19 cellular contexts compared by ENCODE assay signal in genomic region chr17:20171741-20172377, GRCh38.
DNase-seq lines count a peak whose midpoint lies in the region; ATAC-seq and TF ChIP-seq lines count a peak whose summit lies in the region.
"Had no signal": no experiment of that assay in that cellular context is flagged by ENCODE, and none has a peak within 500 bp of the region (broad histone marks: within the 10 kb centered on the region; RNA-seq: fewer than 3 reads in every experiment).

No MANE protein-coding gene starts in this region.

- DNase-seq in EH (ENCODE audit: low read depth) (peak; percentile 47), RPMI7951 (ENCODE audit: low read depth) (peak; percentile 47), endodermal cell (peak; percentile 74), nephron progenitor cell (no peak), NCI-H2171 (lab: John Stamatoyannopoulos, UW) (no peak), posterior cingulate gyrus (no peak), left ventricle myocardium superior (no peak), SKM-1 (lab: John Stamatoyannopoulos, UW; ENCODE audit: unreplicated experiment) (no peak)
- DNase-seq: activated CD4-positive, alpha-beta memory T cell treated with anti-CD3 and anti-CD28 coated beads for 36 hours; activated T-cell treated with anti-CD3 and anti-CD28 coated beads, Interleukin-2, amount 50 U/mL, for 48 hours; caudate nucleus; effector memory CD8-positive, alpha-beta T cell; foreskin melanocyte; NCI-H1436; NCI-H446 treated with DMSO at 0.1 percent for 48 hours; right cardiac atrium had no signal

- H3K9ac ChIP-seq in endodermal cell (ENCODE audit: extremely low read depth, low read length, poor library complexity, severe bottlenecking): no peak overlapping the region

- TF ChIP-seq CTCF in endodermal cell (conservative IDR thresholded peaks at IDR 0.05): no peak
- TF ChIP-seq CTCF in nephron progenitor cell (IDR thresholded peaks at IDR 0.05): no peak

- ATAC-seq in left ventricle myocardium superior: no peak
- ATAC-seq: effector memory CD8-positive, alpha-beta T cell; GM12878; right cardiac atrium had no signal

- peaks cover 9% of the 10 kb centered on the region for H3K4me1 ChIP-seq in endodermal cell (ENCODE audit: control insufficient read depth, insufficient read depth, low read length)

- H3K4me1 Mint-ChIP-seq in endodermal cell: peaks cover 22% of the 10 kb centered on the region
- H3K4me1 Mint-ChIP-seq in nephron progenitor cell: peaks cover 17% of the 10 kb centered on the region

- no peak overlapping the region for H3K4me3 Mint-ChIP-seq in endodermal cell
- no peak overlapping the region for H3K4me3 Mint-ChIP-seq in nephron progenitor cell
- H3K4me3 Mint-ChIP-seq: activated CD4-positive, alpha-beta memory T cell treated with anti-CD3 and anti-CD28 coated beads for 36 hours; activated naive CD8-positive, alpha-beta T cell; effector memory CD8-positive, alpha-beta T cell; memory B cell had no signal

- H3K36me3 Mint-ChIP-seq in endodermal cell (ENCODE audit: low read depth) (no peaks in the 10 kb centered on the region), nephron progenitor cell (ENCODE audit: low read depth) (no peaks in the 10 kb centered on the region)
- H3K36me3 Mint-ChIP-seq: activated CD4-positive, alpha-beta memory T cell treated with anti-CD3 and anti-CD28 coated beads for 36 hours; activated naive CD8-positive, alpha-beta T cell; memory B cell had no signal

- peak overlapping the region; percentile 16 for H3K27ac ChIP-seq in endodermal cell (ENCODE audit: low read depth, low read length)

- no peaks in the 10 kb centered on the region for H3K27me3 ChIP-seq in endodermal cell (ENCODE audit: control insufficient read depth, insufficient read depth, low read length, poor library complexity, severe bottlenecking)

- intact Hi-C loops in posterior cingulate gyrus (cut with DNase I): no loop called here
- intact Hi-C loops in left ventricle myocardium superior (cut with micrococcal nuclease): no loop called here

- peaks cover 5% of the 10 kb centered on the region for H3K9me3 Mint-ChIP-seq in endodermal cell
- H3K9me3 Mint-ChIP-seq in nephron progenitor cell: no peaks in the 10 kb centered on the region
- H3K9me3 Mint-ChIP-seq: activated CD4-positive, alpha-beta memory T cell treated with anti-CD3 and anti-CD28 coated beads for 36 hours; effector memory CD8-positive, alpha-beta T cell; memory B cell had no signal

- peaks cover 9% of the 10 kb centered on the region for H3K9me3 ChIP-seq in endodermal cell (ENCODE audit: control insufficient read depth, low read length)

- H3K27ac Mint-ChIP-seq in endodermal cell (peak overlapping the region; percentile 37), nephron progenitor cell (peak overlapping the region; percentile 46)
- H3K27ac Mint-ChIP-seq: activated CD4-positive, alpha-beta memory T cell treated with anti-CD3 and anti-CD28 coated beads for 36 hours; activated naive CD8-positive, alpha-beta T cell; memory B cell had no signal

- H3K36me3 ChIP-seq in endodermal cell (ENCODE audit: control insufficient read depth, insufficient read depth, low read length): no peaks in the 10 kb centered on the region

- H3K27me3 Mint-ChIP-seq in endodermal cell (ENCODE audit: insufficient read depth) (no peaks in the 10 kb centered on the region), nephron progenitor cell (ENCODE audit: low read depth, poor library complexity) (peaks cover 4% of the 10 kb centered on the region)
- H3K27me3 Mint-ChIP-seq: activated CD4-positive, alpha-beta memory T cell treated with anti-CD3 and anti-CD28 coated beads for 36 hours; activated naive CD8-positive, alpha-beta T cell; effector memory CD8-positive, alpha-beta T cell; memory B cell had no signal

- H3K4me3 ChIP-seq in endodermal cell (ENCODE audit: low read length): no peak overlapping the region
- H3K4me3 ChIP-seq: GM12878 had no signal

- 75 to 93% methylated on average over 1 to 2 of the region's 2 CpGs for WGBS in endodermal cell (ENCODE audit: insufficient coverage in 1 of 2, insufficient read length in 1 of 2), 2 experiments

Comparison
In these comparisons a context has a peak if more than half of its experiments do, and no peak if none do; other contexts are left out.
1. DNase-seq: peak in EH (single experiment), RPMI7951 (single experiment) and endodermal cell (single experiment); none in nephron progenitor cell (single experiment), NCI-H2171 (single experiment), posterior cingulate gyrus (0 of 10), left ventricle myocardium superior (single experiment) and SKM-1 (single experiment).